ENCODE assay signal across 1 cellular context in genomic region chr7:117837841-117838240, GRCh38.
TF ChIP-seq lines count a peak whose summit lies in the region.

No MANE protein-coding gene starts in this region.

TF ChIP-seq in GM12878, 131 proteins besides CTCF, POLR2A, EP300 and RAD21 (continued from another document):
- TF ChIP-seq ZBTB4 (CRISPR knock-in tag; IDR thresholded peaks at IDR 0.05) (no peak), POU2F2 (IDR thresholded peaks at IDR 0.05; ENCODE audit: borderline replicate concordance, low read depth, low read length) (no peak), IKZF1 (conservative IDR thresholded peaks at IDR 0.05) (no peak), ZNF622 (IDR thresholded peaks at IDR 0.05) (no peak), RCOR1 (conservative IDR thresholded peaks at IDR 0.05; ENCODE audit: low read depth, low read length) (no peak), ELK1 (IDR thresholded peaks at IDR 0.05; ENCODE audit: low read depth, low read length) (no peak), PML (IDR thresholded peaks at IDR 0.05; ENCODE audit: low read length) (no peak), SMAD5 (IDR thresholded peaks at IDR 0.05; ENCODE audit: low read depth) (no peak), ZNF687 (IDR thresholded peaks at IDR 0.05) (no peak), BHLHE40 (IDR thresholded peaks at IDR 0.05; ENCODE audit: borderline replicate concordance in 1 of 2, low read depth in 2 of 2, low read length in 1 of 2) (no peak), KDM1A (IDR thresholded peaks at IDR 0.05; ENCODE audit: borderline replicate concordance) (no peak)
- TF ChIP-seq, protein P1, sequence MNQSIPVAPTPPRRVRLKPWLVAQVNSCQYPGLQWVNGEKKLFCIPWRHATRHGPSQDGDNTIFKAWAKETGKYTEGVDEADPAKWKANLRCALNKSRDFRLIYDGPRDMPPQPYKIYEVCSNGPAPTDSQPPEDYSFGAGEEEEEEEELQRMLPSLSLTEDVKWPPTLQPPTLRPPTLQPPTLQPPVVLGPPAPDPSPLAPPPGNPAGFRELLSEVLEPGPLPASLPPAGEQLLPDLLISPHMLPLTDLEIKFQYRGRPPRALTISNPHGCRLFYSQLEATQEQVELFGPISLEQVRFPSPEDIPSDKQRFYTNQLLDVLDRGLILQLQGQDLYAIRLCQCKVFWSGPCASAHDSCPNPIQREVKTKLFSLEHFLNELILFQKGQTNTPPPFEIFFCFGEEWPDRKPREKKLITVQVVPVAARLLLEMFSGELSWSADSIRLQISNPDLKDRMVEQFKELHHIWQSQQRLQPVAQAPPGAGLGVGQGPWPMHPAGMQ (IDR thresholded peaks at IDR 0.05; ENCODE audit: borderline replicate concordance) = no peak
